1 cellular context compared by ENCODE assay signal in the genomic region with DNA sequence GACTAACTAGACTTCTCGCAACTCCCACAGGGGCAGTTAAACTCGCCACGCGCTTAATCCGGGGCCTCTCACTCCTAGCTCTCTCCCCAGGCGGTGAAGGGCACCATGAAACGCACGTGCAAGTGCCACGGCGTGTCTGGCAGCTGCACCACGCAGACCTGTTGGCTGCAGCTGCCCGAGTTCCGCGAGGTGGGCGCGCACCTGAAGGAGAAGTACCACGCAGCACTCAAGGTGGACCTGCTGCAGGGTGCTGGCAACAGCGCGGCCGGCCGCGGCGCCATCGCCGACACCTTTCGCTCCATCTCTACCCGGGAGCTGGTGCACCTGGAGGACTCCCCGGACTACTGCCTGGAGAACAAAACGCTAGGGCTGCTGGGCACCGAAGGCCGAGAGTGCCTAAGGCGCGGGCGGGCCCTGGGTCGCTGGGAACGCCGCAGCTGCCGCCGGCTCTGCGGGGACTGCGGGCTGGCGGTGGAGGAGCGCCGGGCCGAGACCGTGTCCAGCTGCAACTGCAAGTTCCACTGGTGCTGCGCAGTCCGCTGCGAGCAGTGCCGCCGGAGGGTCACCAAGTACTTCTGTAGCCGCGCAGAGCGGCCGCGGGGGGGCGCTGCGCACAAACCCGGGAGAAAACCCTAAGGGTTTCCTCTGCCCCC.
TF ChIP-seq lines count a peak whose summit lies in the region.

No MANE protein-coding gene starts in this region.

TF ChIP-seq in HepG2, 621 proteins besides CTCF, POLR2A, EP300 and RAD21 (continues in another document):
- TF ChIP-seq ASH2L (IDR thresholded peaks at IDR 0.05; ENCODE audit: insufficient read length, low read depth, low read length) (peak; percentile 33), STAG1 (CRISPR knock-in tag; IDR thresholded peaks at IDR 0.05) (peak; percentile 41; the same call in 1 of the 2 replicates), CC2D1A (CRISPR knock-in tag; IDR thresholded peaks at IDR 0.05) (no peak), ZNF839 (CRISPR knock-in tag; IDR thresholded peaks at IDR 0.05; ENCODE audit: borderline replicate concordance) (0 out of 2 replicates have a peak, but pooled peaks have one; percentile 58), CREB1 (IDR thresholded peaks at IDR 0.05) (no peak), CREB1 (CRISPR knock-in tag; IDR thresholded peaks at IDR 0.05) (no peak), ZNF318 (CRISPR knock-in tag; IDR thresholded peaks at IDR 0.05) (no peak), CENPX (CRISPR knock-in tag; IDR thresholded peaks at IDR 0.05) (no peak), SYNCRIP (IDR thresholded peaks at IDR 0.05; ENCODE audit: insufficient read depth, low read depth, low read length) (no peak), ZNF12 (CRISPR knock-in tag; IDR thresholded peaks at IDR 0.05) (no peak; the same call in 1 of the 2 replicates), GABPB1 (CRISPR knock-in tag; IDR thresholded peaks at IDR 0.05) (peak; percentile 47; the same call in 1 of the 2 replicates), HNRNPK (IDR thresholded peaks at IDR 0.05; ENCODE audit: low read depth, low read length, poor library complexity, severe bottlenecking) (peak; percentile 17), ZNF713 (CRISPR knock-in tag; IDR thresholded peaks at IDR 0.05) (no peak), ZNF274 (CRISPR knock-in tag; IDR thresholded peaks at IDR 0.05) (peak; percentile 62; the same call in 1 of the 2 replicates), ZNF777 (CRISPR knock-in tag; IDR thresholded peaks at IDR 0.05) (peak; percentile 36), ZNF614 (CRISPR knock-in tag; IDR thresholded peaks at IDR 0.05; ENCODE audit: borderline replicate concordance) (0 out of 2 replicates have a peak, but pooled peaks have one; percentile 45), ZBTB49 (CRISPR knock-in tag; IDR thresholded peaks at IDR 0.05; ENCODE audit: borderline replicate concordance) (no peak), IRF9 (CRISPR knock-in tag; IDR thresholded peaks at IDR 0.05; ENCODE audit: borderline replicate concordance) (no peak), FOXP1 (IDR thresholded peaks at IDR 0.05) (no peak), FOXP1 (CRISPR knock-in tag; IDR thresholded peaks at IDR 0.05) (no peak)
- TF ChIP-seq, protein P1, sequence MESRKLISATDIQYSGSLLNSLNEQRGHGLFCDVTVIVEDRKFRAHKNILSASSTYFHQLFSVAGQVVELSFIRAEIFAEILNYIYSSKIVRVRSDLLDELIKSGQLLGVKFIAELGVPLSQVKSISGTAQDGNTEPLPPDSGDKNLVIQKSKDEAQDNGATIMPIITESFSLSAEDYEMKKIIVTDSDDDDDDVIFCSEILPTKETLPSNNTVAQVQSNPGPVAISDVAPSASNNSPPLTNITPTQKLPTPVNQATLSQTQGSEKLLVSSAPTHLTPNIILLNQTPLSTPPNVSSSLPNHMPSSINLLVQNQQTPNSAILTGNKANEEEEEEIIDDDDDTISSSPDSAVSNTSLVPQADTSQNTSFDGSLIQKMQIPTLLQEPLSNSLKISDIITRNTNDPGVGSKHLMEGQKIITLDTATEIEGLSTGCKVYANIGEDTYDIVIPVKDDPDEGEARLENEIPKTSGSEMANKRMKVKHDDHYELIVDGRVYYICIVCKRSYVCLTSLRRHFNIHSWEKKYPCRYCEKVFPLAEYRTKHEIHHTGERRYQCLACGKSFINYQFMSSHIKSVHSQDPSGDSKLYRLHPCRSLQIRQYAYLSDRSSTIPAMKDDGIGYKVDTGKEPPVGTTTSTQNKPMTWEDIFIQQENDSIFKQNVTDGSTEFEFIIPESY (CRISPR knock-in tag; IDR thresholded peaks at IDR 0.05), result no peak
- TF ChIP-seq, protein P2, sequence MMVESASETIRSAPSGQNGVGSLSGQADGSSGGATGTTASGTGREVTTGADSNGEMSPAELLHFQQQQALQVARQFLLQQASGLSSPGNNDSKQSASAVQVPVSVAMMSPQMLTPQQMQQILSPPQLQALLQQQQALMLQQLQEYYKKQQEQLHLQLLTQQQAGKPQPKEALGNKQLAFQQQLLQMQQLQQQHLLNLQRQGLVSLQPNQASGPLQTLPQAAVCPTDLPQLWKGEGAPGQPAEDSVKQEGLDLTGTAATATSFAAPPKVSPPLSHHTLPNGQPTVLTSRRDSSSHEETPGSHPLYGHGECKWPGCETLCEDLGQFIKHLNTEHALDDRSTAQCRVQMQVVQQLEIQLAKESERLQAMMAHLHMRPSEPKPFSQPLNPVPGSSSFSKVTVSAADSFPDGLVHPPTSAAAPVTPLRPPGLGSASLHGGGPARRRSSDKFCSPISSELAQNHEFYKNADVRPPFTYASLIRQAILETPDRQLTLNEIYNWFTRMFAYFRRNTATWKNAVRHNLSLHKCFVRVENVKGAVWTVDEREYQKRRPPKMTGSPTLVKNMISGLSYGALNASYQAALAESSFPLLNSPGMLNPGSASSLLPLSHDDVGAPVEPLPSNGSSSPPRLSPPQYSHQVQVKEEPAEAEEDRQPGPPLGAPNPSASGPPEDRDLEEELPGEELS (CRISPR knock-in tag; IDR thresholded peaks at IDR 0.05), result no peak
- TF ChIP-seq, protein P3, sequence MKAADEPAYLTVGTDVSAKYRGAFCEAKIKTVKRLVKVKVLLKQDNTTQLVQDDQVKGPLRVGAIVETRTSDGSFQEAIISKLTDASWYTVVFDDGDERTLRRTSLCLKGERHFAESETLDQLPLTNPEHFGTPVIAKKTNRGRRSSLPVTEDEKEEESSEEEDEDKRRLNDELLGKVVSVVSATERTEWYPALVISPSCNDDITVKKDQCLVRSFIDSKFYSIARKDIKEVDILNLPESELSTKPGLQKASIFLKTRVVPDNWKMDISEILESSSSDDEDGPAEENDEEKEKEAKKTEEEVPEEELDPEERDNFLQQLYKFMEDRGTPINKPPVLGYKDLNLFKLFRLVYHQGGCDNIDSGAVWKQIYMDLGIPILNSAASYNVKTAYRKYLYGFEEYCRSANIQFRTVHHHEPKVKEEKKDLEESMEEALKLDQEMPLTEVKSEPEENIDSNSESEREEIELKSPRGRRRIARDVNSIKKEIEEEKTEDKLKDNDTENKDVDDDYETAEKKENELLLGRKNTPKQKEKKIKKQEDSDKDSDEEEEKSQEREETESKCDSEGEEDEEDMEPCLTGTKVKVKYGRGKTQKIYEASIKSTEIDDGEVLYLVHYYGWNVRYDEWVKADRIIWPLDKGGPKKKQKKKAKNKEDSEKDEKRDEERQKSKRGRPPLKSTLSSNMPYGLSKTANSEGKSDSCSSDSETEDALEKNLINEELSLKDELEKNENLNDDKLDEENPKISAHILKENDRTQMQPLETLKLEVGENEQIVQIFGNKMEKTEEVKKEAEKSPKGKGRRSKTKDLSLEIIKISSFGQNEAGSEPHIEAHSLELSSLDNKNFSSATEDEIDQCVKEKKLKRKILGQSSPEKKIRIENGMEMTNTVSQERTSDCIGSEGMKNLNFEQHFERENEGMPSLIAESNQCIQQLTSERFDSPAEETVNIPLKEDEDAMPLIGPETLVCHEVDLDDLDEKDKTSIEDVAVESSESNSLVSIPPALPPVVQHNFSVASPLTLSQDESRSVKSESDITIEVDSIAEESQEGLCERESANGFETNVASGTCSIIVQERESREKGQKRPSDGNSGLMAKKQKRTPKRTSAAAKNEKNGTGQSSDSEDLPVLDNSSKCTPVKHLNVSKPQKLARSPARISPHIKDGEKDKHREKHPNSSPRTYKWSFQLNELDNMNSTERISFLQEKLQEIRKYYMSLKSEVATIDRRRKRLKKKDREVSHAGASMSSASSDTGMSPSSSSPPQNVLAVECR (CRISPR knock-in tag; IDR thresholded peaks at IDR 0.05; ENCODE audit: borderline replicate concordance), result peak; percentile 69
- TF ChIP-seq, protein P4, sequence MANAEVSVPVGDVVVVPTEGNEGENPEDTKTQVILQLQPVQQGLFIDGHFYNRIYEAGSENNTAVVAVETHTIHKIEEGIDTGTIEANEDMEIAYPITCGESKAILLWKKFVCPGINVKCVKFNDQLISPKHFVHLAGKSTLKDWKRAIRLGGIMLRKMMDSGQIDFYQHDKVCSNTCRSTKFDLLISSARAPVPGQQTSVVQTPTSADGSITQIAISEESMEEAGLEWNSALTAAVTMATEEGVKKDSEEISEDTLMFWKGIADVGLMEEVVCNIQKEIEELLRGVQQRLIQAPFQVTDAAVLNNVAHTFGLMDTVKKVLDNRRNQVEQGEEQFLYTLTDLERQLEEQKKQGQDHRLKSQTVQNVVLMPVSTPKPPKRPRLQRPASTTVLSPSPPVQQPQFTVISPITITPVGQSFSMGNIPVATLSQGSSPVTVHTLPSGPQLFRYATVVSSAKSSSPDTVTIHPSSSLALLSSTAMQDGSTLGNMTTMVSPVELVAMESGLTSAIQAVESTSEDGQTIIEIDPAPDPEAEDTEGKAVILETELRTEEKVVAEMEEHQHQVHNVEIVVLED (CRISPR knock-in tag; IDR thresholded peaks at IDR 0.05; ENCODE audit: borderline replicate concordance), result no peak; the same call in 1 of the 2 replicates
- TF ChIP-seq, protein P5, sequence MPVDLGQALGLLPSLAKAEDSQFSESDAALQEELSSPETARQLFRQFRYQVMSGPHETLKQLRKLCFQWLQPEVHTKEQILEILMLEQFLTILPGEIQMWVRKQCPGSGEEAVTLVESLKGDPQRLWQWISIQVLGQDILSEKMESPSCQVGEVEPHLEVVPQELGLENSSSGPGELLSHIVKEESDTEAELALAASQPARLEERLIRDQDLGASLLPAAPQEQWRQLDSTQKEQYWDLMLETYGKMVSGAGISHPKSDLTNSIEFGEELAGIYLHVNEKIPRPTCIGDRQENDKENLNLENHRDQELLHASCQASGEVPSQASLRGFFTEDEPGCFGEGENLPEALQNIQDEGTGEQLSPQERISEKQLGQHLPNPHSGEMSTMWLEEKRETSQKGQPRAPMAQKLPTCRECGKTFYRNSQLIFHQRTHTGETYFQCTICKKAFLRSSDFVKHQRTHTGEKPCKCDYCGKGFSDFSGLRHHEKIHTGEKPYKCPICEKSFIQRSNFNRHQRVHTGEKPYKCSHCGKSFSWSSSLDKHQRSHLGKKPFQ (CRISPR knock-in tag; IDR thresholded peaks at IDR 0.05; ENCODE audit: insufficient replicate concordance), result no peak
